1 cellular context compared by ENCODE assay signal in the genomic region with DNA sequence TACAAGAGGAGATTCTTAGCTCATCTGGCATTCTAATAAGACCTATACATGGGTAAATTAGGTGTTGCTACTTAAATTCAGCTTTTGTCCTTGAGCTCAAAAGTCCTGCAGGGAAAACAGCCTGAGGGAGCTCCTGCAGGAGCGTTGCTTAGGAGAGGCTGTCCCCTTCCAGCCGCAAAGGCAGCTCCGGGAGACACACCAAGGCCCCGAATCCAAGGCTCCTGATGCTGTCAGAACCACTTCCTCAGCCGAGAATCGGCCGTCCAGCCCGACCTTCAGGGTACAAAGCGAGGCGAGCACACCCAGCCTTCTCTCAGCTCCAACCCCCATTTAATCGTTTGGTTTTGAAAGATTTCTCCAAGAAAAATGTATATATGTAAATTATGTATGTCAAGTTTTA.
TF ChIP-seq lines count a peak whose summit lies in the region.

No MANE protein-coding gene starts in this region.

TF ChIP-seq in WTC11, 78 proteins besides CTCF, POLR2A, EP300 and RAD21 (continued from another document):
- TF ChIP-seq, protein P1, sequence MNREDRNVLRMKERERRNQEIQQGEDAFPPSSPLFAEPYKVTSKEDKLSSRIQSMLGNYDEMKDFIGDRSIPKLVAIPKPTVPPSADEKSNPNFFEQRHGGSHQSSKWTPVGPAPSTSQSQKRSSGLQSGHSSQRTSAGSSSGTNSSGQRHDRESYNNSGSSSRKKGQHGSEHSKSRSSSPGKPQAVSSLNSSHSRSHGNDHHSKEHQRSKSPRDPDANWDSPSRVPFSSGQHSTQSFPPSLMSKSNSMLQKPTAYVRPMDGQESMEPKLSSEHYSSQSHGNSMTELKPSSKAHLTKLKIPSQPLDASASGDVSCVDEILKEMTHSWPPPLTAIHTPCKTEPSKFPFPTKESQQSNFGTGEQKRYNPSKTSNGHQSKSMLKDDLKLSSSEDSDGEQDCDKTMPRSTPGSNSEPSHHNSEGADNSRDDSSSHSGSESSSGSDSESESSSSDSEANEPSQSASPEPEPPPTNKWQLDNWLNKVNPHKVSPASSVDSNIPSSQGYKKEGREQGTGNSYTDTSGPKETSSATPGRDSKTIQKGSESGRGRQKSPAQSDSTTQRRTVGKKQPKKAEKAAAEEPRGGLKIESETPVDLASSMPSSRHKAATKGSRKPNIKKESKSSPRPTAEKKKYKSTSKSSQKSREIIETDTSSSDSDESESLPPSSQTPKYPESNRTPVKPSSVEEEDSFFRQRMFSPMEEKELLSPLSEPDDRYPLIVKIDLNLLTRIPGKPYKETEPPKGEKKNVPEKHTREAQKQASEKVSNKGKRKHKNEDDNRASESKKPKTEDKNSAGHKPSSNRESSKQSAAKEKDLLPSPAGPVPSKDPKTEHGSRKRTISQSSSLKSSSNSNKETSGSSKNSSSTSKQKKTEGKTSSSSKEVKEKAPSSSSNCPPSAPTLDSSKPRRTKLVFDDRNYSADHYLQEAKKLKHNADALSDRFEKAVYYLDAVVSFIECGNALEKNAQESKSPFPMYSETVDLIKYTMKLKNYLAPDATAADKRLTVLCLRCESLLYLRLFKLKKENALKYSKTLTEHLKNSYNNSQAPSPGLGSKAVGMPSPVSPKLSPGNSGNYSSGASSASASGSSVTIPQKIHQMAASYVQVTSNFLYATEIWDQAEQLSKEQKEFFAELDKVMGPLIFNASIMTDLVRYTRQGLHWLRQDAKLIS (CRISPR knock-in tag; IDR thresholded peaks at IDR 0.05; ENCODE audit: borderline replicate concordance): no peak
- TF ChIP-seq, protein P2, sequence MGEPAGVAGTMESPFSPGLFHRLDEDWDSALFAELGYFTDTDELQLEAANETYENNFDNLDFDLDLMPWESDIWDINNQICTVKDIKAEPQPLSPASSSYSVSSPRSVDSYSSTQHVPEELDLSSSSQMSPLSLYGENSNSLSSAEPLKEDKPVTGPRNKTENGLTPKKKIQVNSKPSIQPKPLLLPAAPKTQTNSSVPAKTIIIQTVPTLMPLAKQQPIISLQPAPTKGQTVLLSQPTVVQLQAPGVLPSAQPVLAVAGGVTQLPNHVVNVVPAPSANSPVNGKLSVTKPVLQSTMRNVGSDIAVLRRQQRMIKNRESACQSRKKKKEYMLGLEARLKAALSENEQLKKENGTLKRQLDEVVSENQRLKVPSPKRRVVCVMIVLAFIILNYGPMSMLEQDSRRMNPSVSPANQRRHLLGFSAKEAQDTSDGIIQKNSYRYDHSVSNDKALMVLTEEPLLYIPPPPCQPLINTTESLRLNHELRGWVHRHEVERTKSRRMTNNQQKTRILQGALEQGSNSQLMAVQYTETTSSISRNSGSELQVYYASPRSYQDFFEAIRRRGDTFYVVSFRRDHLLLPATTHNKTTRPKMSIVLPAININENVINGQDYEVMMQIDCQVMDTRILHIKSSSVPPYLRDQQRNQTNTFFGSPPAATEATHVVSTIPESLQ (CRISPR knock-in tag; IDR thresholded peaks at IDR 0.05): no peak
- no peak for TF ChIP-seq ZNF423 (CRISPR knock-in tag; IDR thresholded peaks at IDR 0.05)
- no peak for TF ChIP-seq ZNF532 (CRISPR knock-in tag; IDR thresholded peaks at IDR 0.05; ENCODE audit: borderline replicate concordance)
- TF ChIP-seq MYBL2 (CRISPR knock-in tag; IDR thresholded peaks at IDR 0.05): no peak
- TF ChIP-seq JUN (CRISPR knock-in tag; IDR thresholded peaks at IDR 0.05): no peak
- TF ChIP-seq FOXK1 (CRISPR knock-in tag; IDR thresholded peaks at IDR 0.05): no peak
- TF ChIP-seq RORB (CRISPR knock-in tag; IDR thresholded peaks at IDR 0.05): no peak
- no peak for TF ChIP-seq ZNF281 (CRISPR knock-in tag; IDR thresholded peaks at IDR 0.05)
